ENCODE assay signal across 35 cellular contexts in the genomic region with DNA sequence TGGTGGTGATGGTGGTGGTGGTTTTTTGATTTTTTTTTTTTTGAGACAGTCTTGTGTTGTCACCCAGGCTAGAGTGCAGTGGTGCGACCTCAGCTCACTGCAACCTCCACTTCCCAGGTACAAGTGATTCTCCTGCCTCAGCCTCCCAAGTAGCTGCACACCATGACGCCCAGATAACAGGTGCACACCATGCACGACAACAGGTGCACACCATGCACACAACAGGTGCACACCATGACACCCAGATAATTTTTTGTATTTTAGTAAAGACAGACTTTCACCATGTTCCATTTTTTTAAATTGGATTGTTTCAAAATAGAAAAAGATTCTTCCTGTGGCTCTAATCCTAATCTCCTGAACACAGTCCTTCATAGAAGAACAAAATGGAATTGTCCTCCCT.
"Had no signal": no experiment of that assay in that cellular context is flagged by ENCODE, and none has a peak within 500 bp of the region (broad histone marks: within the 10 kb centered on the region; RNA-seq: fewer than 3 reads in every experiment).

No MANE protein-coding gene starts in this region.

- H3K36me3 ChIP-seq: adrenal gland, brain microvascular endothelial cell, breast epithelium had no signal

- H3K9me3 Mint-ChIP-seq: activated B cell treated with CpG ODN at 0.5 μM for 24 hours; activated CD4-positive, alpha-beta memory T cell treated with anti-CD3 and anti-CD28 coated beads for 36 hours; activated CD4-positive, alpha-beta T cell treated with anti-CD3 and anti-CD28 coated beads, Interleukin-2, amount 10 ng/mL, durations not matched to agents 24 days and 14 days; activated CD8-positive, alpha-beta T cell treated with anti-CD3 and anti-CD28 coated beads for 36 hours; activated naive CD4-positive, alpha-beta T cell treated with anti-CD3 and anti-CD28 coated beads for 36 hours; activated naive CD4-positive, alpha-beta T cell treated with anti-CD3 and anti-CD28 coated beads, Interleukin-2, amount 50 U/mL, for 72 hours; activated naive CD8-positive, alpha-beta T cell treated with anti-CD3 and anti-CD28 coated beads for 36 hours; activated T-cell treated with anti-CD3 and anti-CD28 coated beads, Interleukin-2, amount 50 U/mL, for 4 hours; activated T-helper 1 cell treated with anti-CD3 and anti-CD28 coated beads, Interleukin-12 subunit alpha, Interleukin-12 subunit beta, Interleukin-2, Interleukin-4 antibody, amounts not matched to agents 30 ng/mL and 10 ng/mL and 1 ng/mL, durations not matched to agents 14 hours and 24 hours and 36 hours; activated T-helper 17 cell treated with anti-CD3 and anti-CD28 coated beads, Interleukin-2, amount 50 U/mL, for 72 hours; T-helper 1 cell treated with Interleukin-12 subunit alpha and Interleukin-12 subunit beta and Interleukin-4 antibody, amounts not matched to agents 30 μg/mL and 1 μg/mL, for 36 hours; T-helper 2 cell treated with Interferon-gamma antibody and Interleukin-4, amounts not matched to agents 5 μg/mL and 100 μg/mL, for 36 hours had no signal

- H3K27ac ChIP-seq: adrenal gland, body of pancreas, brain microvascular endothelial cell, breast epithelium, VCaP had no signal

- H3K36me3 Mint-ChIP-seq: activated CD4-positive, alpha-beta memory T cell treated with anti-CD3 and anti-CD28 coated beads for 36 hours; activated naive CD4-positive, alpha-beta T cell treated with anti-CD3 and anti-CD28 coated beads, Interleukin-2, amount 50 U/mL, for 72 hours; activated naive CD8-positive, alpha-beta T cell treated with anti-CD3 and anti-CD28 coated beads for 36 hours had no signal

- H3K4me1 ChIP-seq: adrenal gland, body of pancreas, breast epithelium had no signal

- DNase-seq: activated B cell treated with CpG ODN at 0.5 μM for 24 hours; activated CD4-positive, alpha-beta memory T cell treated with anti-CD3 and anti-CD28 coated beads for 36 hours; activated CD4-positive, alpha-beta T cell treated with anti-CD3 and anti-CD28 coated beads for 4 hours; activated CD4-positive, alpha-beta T cell treated with anti-CD3 and anti-CD28 coated beads, Interleukin-2, amount 10 ng/mL, durations not matched to agents 24 days and 14 days; activated CD4-positive, alpha-beta T cell treated with anti-CD3 and anti-CD28 coated beads, Interleukin-2, amount 50 U/mL, for 1 hour; activated CD4-positive, alpha-beta T cell treated with anti-CD3 and anti-CD28 coated beads, Interleukin-2, amount 50 U/mL, for 4 hours; activated CD4-positive, CD25-positive, alpha-beta regulatory T cell treated with anti-CD3 and anti-CD28 coated beads, Interleukin-2, amount 50 U/mL, for 72 hours; activated CD8-positive, alpha-beta memory T cell treated with anti-CD3 and anti-CD28 coated beads, Interleukin-2, amount 50 U/mL, for 4 hours; activated CD8-positive, alpha-beta T cell treated with anti-CD3 and anti-CD28 coated beads for 36 hours; activated effector memory CD4-positive, alpha-beta T cell treated with anti-CD3 and anti-CD28 coated beads, Interleukin-2, amount 50 U/mL, for 16 hours; activated gamma-delta T cell treated with Interleukin-2 at 50 U/mL for 16 hours; activated naive CD4-positive, alpha-beta T cell; activated naive CD4-positive, alpha-beta T cell treated with anti-CD3 and anti-CD28 coated beads for 36 hours; activated naive CD4-positive, alpha-beta T cell treated with anti-CD3 and anti-CD28 coated beads, Interleukin-2, amount 50 U/mL, for 16 hours; activated naive CD8-positive, alpha-beta T cell treated with anti-CD3 and anti-CD28 coated beads for 36 hours; activated T-cell treated with anti-CD3 and anti-CD28 coated beads for 4 hours; activated T-cell treated with anti-CD3 and anti-CD28 coated beads, Interleukin-2, amount 50 U/mL, for 1 hour; activated T-cell treated with anti-CD3 and anti-CD28 coated beads, Interleukin-2, amount 50 U/mL, for 4 hours; activated T-cell treated with anti-CD3 and anti-CD28 coated beads, Interleukin-2, amount 50 U/mL, for 72 hours; adrenal gland; amniotic stem cell; aorta; body of pancreas; central memory CD4-positive, alpha-beta T cell; T-helper 1 cell; T-helper 2 cell; T-helper 9 cell had no signal

- H3K9me3 ChIP-seq: adrenal gland, body of pancreas, breast epithelium had no signal

- ATAC-seq: activated CD8-positive, alpha-beta T cell treated with anti-CD3 and anti-CD28 coated beads for 36 hours; activated naive CD4-positive, alpha-beta T cell treated with anti-CD3 and anti-CD28 coated beads, Interleukin-2, amount 50 U/mL, for 72 hours; activated T-cell treated with anti-CD3 and anti-CD28 coated beads, Interleukin-2, amount 50 U/mL, for 4 hours; activated T-cell treated with anti-CD3 and anti-CD28 coated beads, Interleukin-2, amount 50 U/mL, for 72 hours; activated T-helper 17 cell treated with anti-CD3 and anti-CD28 coated beads, Interleukin-2, amount 50 U/mL, for 72 hours; body of pancreas had no signal

- H3K27me3 ChIP-seq: body of pancreas, brain microvascular endothelial cell, breast epithelium had no signal

- H3K4me3 Mint-ChIP-seq: activated B cell treated with CpG ODN at 0.5 μM for 24 hours; activated CD4-positive, alpha-beta memory T cell treated with anti-CD3 and anti-CD28 coated beads for 36 hours; activated CD4-positive, alpha-beta T cell treated with anti-CD3 and anti-CD28 coated beads, Interleukin-2, amount 10 ng/mL, durations not matched to agents 24 days and 14 days; activated CD8-positive, alpha-beta T cell treated with anti-CD3 and anti-CD28 coated beads for 36 hours; activated naive CD4-positive, alpha-beta T cell treated with anti-CD3 and anti-CD28 coated beads for 36 hours; activated naive CD8-positive, alpha-beta T cell treated with anti-CD3 and anti-CD28 coated beads for 36 hours; activated T-cell treated with anti-CD3 and anti-CD28 coated beads, Interleukin-2, amount 50 U/mL, for 4 hours; activated T-cell treated with anti-CD3 and anti-CD28 coated beads, Interleukin-2, amount 50 U/mL, for 72 hours; activated T-helper 1 cell treated with anti-CD3 and anti-CD28 coated beads, Interleukin-12 subunit alpha, Interleukin-12 subunit beta, Interleukin-2, Interleukin-4 antibody, amounts not matched to agents 30 ng/mL and 10 ng/mL and 1 ng/mL, durations not matched to agents 14 hours and 24 hours and 36 hours; activated T-helper 17 cell treated with anti-CD3 and anti-CD28 coated beads, Interleukin-2, amount 50 U/mL, for 72 hours; T-helper 1 cell treated with Interleukin-12 subunit alpha and Interleukin-12 subunit beta and Interleukin-4 antibody, amounts not matched to agents 30 μg/mL and 1 μg/mL, for 36 hours; T-helper 2 cell treated with Interferon-gamma antibody and Interleukin-4, amounts not matched to agents 5 μg/mL and 100 μg/mL, for 36 hours had no signal

- H3K4me3 ChIP-seq: adrenal gland, body of pancreas, breast epithelium had no signal

- H3K4me1 Mint-ChIP-seq: activated B cell treated with CpG ODN at 0.5 μM for 24 hours; activated CD4-positive, alpha-beta T cell treated with anti-CD3 and anti-CD28 coated beads, Interleukin-2, amount 10 ng/mL, durations not matched to agents 24 days and 14 days; activated naive CD8-positive, alpha-beta T cell treated with anti-CD3 and anti-CD28 coated beads for 36 hours; activated T-helper 17 cell treated with anti-CD3 and anti-CD28 coated beads, Interleukin-2, amount 50 U/mL, for 72 hours had no signal

- H3K27ac Mint-ChIP-seq: activated B cell treated with CpG ODN at 0.5 μM for 24 hours; activated CD4-positive, alpha-beta memory T cell treated with anti-CD3 and anti-CD28 coated beads for 36 hours; activated CD4-positive, alpha-beta T cell treated with anti-CD3 and anti-CD28 coated beads, Interleukin-2, amount 10 ng/mL, durations not matched to agents 24 days and 14 days; activated CD8-positive, alpha-beta T cell treated with anti-CD3 and anti-CD28 coated beads for 36 hours; activated naive CD4-positive, alpha-beta T cell treated with anti-CD3 and anti-CD28 coated beads for 36 hours; activated naive CD4-positive, alpha-beta T cell treated with anti-CD3 and anti-CD28 coated beads, Interleukin-2, amount 50 U/mL, for 72 hours; activated naive CD8-positive, alpha-beta T cell treated with anti-CD3 and anti-CD28 coated beads for 36 hours; activated T-cell treated with anti-CD3 and anti-CD28 coated beads, Interleukin-2, amount 50 U/mL, for 72 hours; activated T-helper 1 cell treated with anti-CD3 and anti-CD28 coated beads, Interleukin-12 subunit alpha, Interleukin-12 subunit beta, Interleukin-2, Interleukin-4 antibody, amounts not matched to agents 30 ng/mL and 10 ng/mL and 1 ng/mL, durations not matched to agents 14 hours and 24 hours and 36 hours; activated T-helper 17 cell treated with anti-CD3 and anti-CD28 coated beads, Interleukin-2, amount 50 U/mL, for 72 hours; T-helper 1 cell treated with Interleukin-12 subunit alpha and Interleukin-12 subunit beta and Interleukin-4 antibody, amounts not matched to agents 30 μg/mL and 1 μg/mL, for 36 hours; T-helper 2 cell treated with Interferon-gamma antibody and Interleukin-4, amounts not matched to agents 5 μg/mL and 100 μg/mL, for 36 hours had no signal
